In the genomic region with DNA sequence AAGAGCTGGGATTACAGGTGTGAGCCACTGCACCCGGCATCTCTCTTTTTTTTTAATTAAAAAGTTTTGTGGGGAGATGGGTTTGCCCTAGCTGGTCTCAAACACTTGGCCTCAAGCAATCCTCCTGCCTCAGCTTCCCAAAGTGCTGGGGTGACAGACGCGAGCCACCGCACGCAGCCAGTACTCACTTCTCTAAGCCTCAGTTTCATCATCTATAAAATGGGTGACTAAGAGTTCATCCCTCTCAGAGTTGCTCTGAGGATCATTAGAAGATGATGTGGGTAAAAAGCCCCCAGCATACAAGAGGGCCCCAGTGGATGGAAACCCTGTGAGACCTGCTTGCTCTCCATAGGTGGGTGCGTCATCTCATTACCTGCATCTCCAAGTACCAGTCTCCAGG, we compare ENCODE assay signal across 1 cellular context.
TF ChIP-seq lines count a peak whose summit lies in the region.

No MANE protein-coding gene starts in this region.

TF ChIP-seq in HepG2, 621 proteins besides CTCF, POLR2A, EP300 and RAD21:
- TF ChIP-seq ZNF629 (CRISPR knock-in tag; conservative IDR thresholded peaks at IDR 0.05), result peak; percentile 57
- TF ChIP-seq CSRNP2 (CRISPR knock-in tag; conservative IDR thresholded peaks at IDR 0.05; ENCODE audit: low read depth), result no peak
